8 cellular contexts compared by ENCODE assay signal in the genomic region with DNA sequence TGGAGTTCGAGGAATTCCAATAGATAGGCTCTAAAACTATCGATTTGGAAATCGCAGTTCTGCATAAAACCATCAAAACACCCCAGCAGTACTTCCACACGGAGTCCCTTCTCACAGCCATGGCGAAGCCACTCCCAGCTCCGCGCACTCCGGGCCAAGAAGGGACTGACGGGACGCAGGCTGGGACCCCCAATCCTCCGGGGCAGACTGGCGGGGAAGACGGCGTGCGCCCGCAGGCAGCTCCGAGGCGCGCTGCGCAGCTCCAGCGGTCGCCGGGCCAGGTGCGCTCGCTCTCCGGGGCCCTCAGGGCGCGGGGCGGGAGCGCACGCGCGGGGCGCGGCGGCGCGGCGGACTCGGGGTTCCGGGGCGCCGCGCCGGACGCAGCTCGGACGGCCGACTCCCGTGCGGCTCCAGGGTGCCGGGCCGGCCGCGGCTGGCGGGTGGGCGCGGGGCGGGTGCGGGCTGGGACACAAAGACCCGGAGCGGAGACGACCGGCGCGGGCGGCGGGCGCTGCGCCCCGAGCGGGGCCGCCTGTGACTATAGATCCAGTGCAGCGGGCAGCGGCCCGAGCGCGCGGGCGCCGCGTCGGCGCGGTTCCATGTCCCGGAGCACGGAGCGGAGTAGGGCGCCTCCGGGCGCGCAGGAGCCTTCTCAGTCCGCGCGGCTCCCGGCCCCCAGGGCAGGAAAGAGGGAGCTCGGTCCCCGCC. TPM values are rescaled to one million over a fixed set of nuclear protein-coding genes. Genes with fewer than 3 reads are reported as not detected.
DNase-seq lines count a peak whose midpoint lies in the region; ATAC-seq and TF ChIP-seq lines count a peak whose summit lies in the region.

No MANE protein-coding gene starts in this region.

- H4K20me1 ChIP-seq in IMR-90 (ENCODE audit: insufficient read depth, low read length), result no peaks in the 10 kb centered on the region; the same call in none of the 2 replicates

- H3K18ac ChIP-seq in IMR-90 (ENCODE audit: low read depth, low read length) (no peak overlapping the region), trophoblast cell (ENCODE audit: low read length) (peak overlapping the region; percentile 67)

- POLR2A ChIA-PET in IMR-90 (lab: Charles Lee; ENCODE audit: unreplicated experiment), result interaction anchor here (0.5 to 0.6 kb wide), 3 partner anchors 14 to 1293 kb away, joined by 3 to 4 read pairs (median 3); no protein-coding TSS in a partner anchor

- no peak overlapping the region for H4K12ac ChIP-seq in trophoblast cell (ENCODE audit: low read depth, low read length)

- H3K79me1 ChIP-seq in IMR-90 (ENCODE audit: low read depth in 1 of 2, low read length in 2 of 2) (peaks cover 12 to 19% of the 10 kb centered on the region in 2 experiments; a peak in 3 of 4 replicates), trophoblast cell (ENCODE audit: low read length) (peaks cover 19% of the 10 kb centered on the region)

- H3K4ac ChIP-seq in IMR-90 (ENCODE audit: low read depth, low read length) (no peak overlapping the region), trophoblast cell (ENCODE audit: low read depth, low read length) (peak overlapping the region; percentile 84)

- H2AFZ ChIP-seq in IMR-90 (replicated peaks; ENCODE audit: low read length, poor library complexity), result peak overlapping the region; percentile 90
- peak overlapping the region; percentile 43 for H2AFZ ChIP-seq in trophoblast cell (ENCODE audit: insufficient read depth, low read length, poor library complexity)

- peaks cover 22% of the 10 kb centered on the region for H3K79me2 ChIP-seq in trophoblast cell (ENCODE audit: control insufficient read depth, insufficient read depth, low read length, poor library complexity)

- TF ChIP-seq CTCF in GM12875 (IDR thresholded peaks at IDR 0.05; ENCODE audit: borderline replicate concordance, insufficient read depth, low read depth, low read length) (no peak), IMR-90 (conservative IDR thresholded peaks at IDR 0.05; ENCODE audit: low read depth, low read length) (no peak)

- H3K14ac ChIP-seq in IMR-90 (replicated peaks; ENCODE audit: low read depth, low read length), result no peak overlapping the region
- H3K14ac ChIP-seq in trophoblast cell (ENCODE audit: low read length), result peak overlapping the region; percentile 77

- no peak for TF ChIP-seq RAD21 in IMR-90 (IDR thresholded peaks at IDR 0.05; ENCODE audit: low read length)

- no TSS peak for BruUV-seq in IMR-90 (replicated peaks; lab: Mats Ljungman, UMichigan)

- ATAC-seq in GM21717 (IDR thresholded peaks at IDR 0.05; ENCODE audit: unreplicated experiment), result peak; percentile 22
- peak; percentile 21 for ATAC-seq in IMR-90 (ENCODE audit: low read depth)

- no peak overlapping the region for H4K5ac ChIP-seq in IMR-90 (ENCODE audit: low read depth, low read length)

- H4K91ac ChIP-seq in IMR-90 (ENCODE audit: insufficient read depth, low read depth, low read length) (no peak overlapping the region), trophoblast cell (ENCODE audit: low read depth, low read length) (peak overlapping the region; percentile 15)

- H3K23ac ChIP-seq in IMR-90 (ENCODE audit: low read depth, low read length) (no peak overlapping the region), trophoblast cell (ENCODE audit: low read length) (no peak overlapping the region)

- DNase-seq in IMR-90 (peak; percentile 16), activated gamma-delta T cell (lab: John Stamatoyannopoulos, UW) (peak; percentile 36), head of caudate nucleus (peak in 27 of 42 donors; percentile 25 to 69 (median 47)), trophoblast cell (peak in 1 of 2 donors; percentile 27), NCI-H82 (lab: John Stamatoyannopoulos, UW) (no peak), middle frontal gyrus (ENCODE audit: extremely low spot score, low spot score) (no peak)

- H2AK9ac ChIP-seq in IMR-90 (replicated peaks; ENCODE audit: low read depth, low read length, poor library complexity), result no peak overlapping the region

- H4K8ac ChIP-seq in IMR-90 (ENCODE audit: low read depth in 2 of 2, low read length in 2 of 2), result no peak overlapping the region
- peak overlapping the region; percentile 68 for H4K8ac ChIP-seq in trophoblast cell (ENCODE audit: low read depth, low read length)

- H2BK5ac ChIP-seq in IMR-90 (ENCODE audit: low read depth, low read length, poor library complexity, severe bottlenecking) (no peak overlapping the region), trophoblast cell (ENCODE audit: low read depth, low read length, poor library complexity) (peak overlapping the region; percentile 68)

- no peaks in the 10 kb centered on the region for H3K9me1 ChIP-seq in IMR-90 (ENCODE audit: insufficient read depth, low read length)

- peaks cover 5% of the 10 kb centered on the region; the same call in 1 of the 2 replicates for H3K4me1 ChIP-seq in IMR-90 (ENCODE audit: control insufficient read depth, insufficient read depth, low read length)
- peaks cover 8 to 14% of the 10 kb centered on the region in 2 experiments for H3K4me1 ChIP-seq in trophoblast cell (ENCODE audit: control insufficient read depth in 1 of 2, insufficient read depth in 2 of 2, low read length in 2 of 2)

- H2BK120ac ChIP-seq in IMR-90 (ENCODE audit: low read depth, low read length), result no peak overlapping the region
- no peak overlapping the region for H2BK120ac ChIP-seq in trophoblast cell (ENCODE audit: insufficient read depth, low read length, poor library complexity)

- H3K36me3 ChIP-seq in IMR-90 (ENCODE audit: control insufficient read depth, insufficient read depth, low read length), result no peaks in the 10 kb centered on the region
- no peaks in the 10 kb centered on the region for H3K36me3 ChIP-seq in trophoblast cell (ENCODE audit: control insufficient read depth in 1 of 2, insufficient read depth in 2 of 2, low read length in 2 of 2)

- H3K9ac ChIP-seq in IMR-90 (ENCODE audit: low read depth, low read length) (peak overlapping the region; percentile 52), trophoblast cell (ENCODE audit: low read length) (peak overlapping the region; percentile 87)

- no peak overlapping the region for H2BK15ac ChIP-seq in IMR-90 (ENCODE audit: low read depth, low read length)

- CTCF ChIA-PET in IMR-90 (lab: Yijun Ruan, JAX), result interaction anchor here (0.9 kb wide), 1 partner anchor 450 kb away, joined by 3 read pairs; no protein-coding TSS in a partner anchor

- intact Hi-C loops in IMR-90 (cut with micrococcal nuclease) (loop anchor here (1.0 to 10.0 kb wide), 6 partner anchors 384 to 1398 kb away; no protein-coding TSS in a partner anchor), head of caudate nucleus (cut with DNase I) (loop anchor here (5.0 to 10.0 kb wide), 3 partner anchors 380 to 1120 kb away; no protein-coding TSS in a partner anchor)

- H2BK20ac ChIP-seq in IMR-90 (ENCODE audit: low read depth, low read length), result no peak overlapping the region

- no peak overlapping the region for H2BK12ac ChIP-seq in trophoblast cell (ENCODE audit: low read length)

- 0% methylated on average over 44 of the region's 98 CpGs; no CpG with 5 or more reads in 1 of the 2 experiments for WGBS in IMR-90 (ENCODE audit: extremely low coverage in 2 of 2, insufficient read length in 1 of 2), 2 experiments
- no CpG with 5 or more reads among the region's 98 CpGs for WGBS in trophoblast cell (ENCODE audit: extremely low coverage, insufficient coverage, insufficient read length)

- H2AK5ac ChIP-seq in IMR-90 (ENCODE audit: low read depth, low read length) (no peak overlapping the region), trophoblast cell (ENCODE audit: low read length) (no peak overlapping the region)

- H3K27me3 ChIP-seq in IMR-90 (ENCODE audit: control insufficient read depth, insufficient read depth, low read length), result no peaks in the 10 kb centered on the region
- H3K27me3 ChIP-seq in trophoblast cell (ENCODE audit: insufficient read depth, low read length), result no peaks in the 10 kb centered on the region

- in situ Hi-C loops in IMR-90 (cut with MboI; ENCODE audit: low sequenced_read_pairs), result loop anchor here (10.0 to 25.0 kb wide), 4 partner anchors 1098 to 1960 kb away; no protein-coding TSS in a partner anchor

- no peak overlapping the region for H3K56ac ChIP-seq in IMR-90 (ENCODE audit: extremely low read depth, insufficient read depth, low read length)

- peak overlapping the region; percentile 90 for H3K4me2 ChIP-seq in IMR-90 (ENCODE audit: low read depth, low read length)
- H3K4me2 ChIP-seq in trophoblast cell (ENCODE audit: low read length), result peak overlapping the region; percentile 49

- H3K27ac ChIP-seq in IMR-90 (ENCODE audit: insufficient read depth, low read length) (no peak overlapping the region; the same call in 1 of the 2 replicates), trophoblast cell (ENCODE audit: low read depth, low read length) (peak overlapping the region; percentile 64)

- dilution Hi-C loops in IMR-90 (cut with HindIII; ENCODE audit: low sequenced_read_pairs, unreplicated experiment), result no loop called here

- TF ChIP-seq POLR2A in IMR-90 (IDR thresholded peaks at IDR 0.05; ENCODE audit: low read depth, low read length), result no peak

- H3K4me3 ChIP-seq in GM12875 (ENCODE audit: low read depth, low read length) (peak overlapping the region; percentile 52), IMR-90 (ENCODE audit: insufficient read depth, low read depth, low read length) (peak overlapping the region; percentile 82), trophoblast cell (ENCODE audit: low read depth, low read length) (peak overlapping the region; percentile 92)

- no peaks in the 10 kb centered on the region for H3K9me3 ChIP-seq in IMR-90 (ENCODE audit: control insufficient read depth, insufficient read depth, low read length)
- H3K9me3 ChIP-seq in trophoblast cell (ENCODE audit: insufficient read depth, low read depth, low read length), result no peaks in the 10 kb centered on the region

TF ChIP-seq in IMR-90, 13 proteins besides CTCF, POLR2A, EP300 and RAD21:
- no peak for TF ChIP-seq NFE2L2 (IDR thresholded peaks at IDR 0.05; ENCODE audit: low read depth, low read length)
- TF ChIP-seq MXI1 (IDR thresholded peaks at IDR 0.05; ENCODE audit: borderline replicate concordance, low read depth, low read length), result no peak; the same call in 1 of the 2 replicates
- TF ChIP-seq MAFK (IDR thresholded peaks at IDR 0.05; ENCODE audit: low read depth, low read length), result no peak
TF ChIP-seq in IMR-90: peak in this region for 0.

RNA-seq across cellular contexts. Expression of a gene that starts 0.5 kb away (rescaled TPM):
- total RNA-seq in IMR-90 (2012; rRNA removed), result 5.4 and 6.9 TPM in 2 replicates
- 5.9 and 6.0 TPM in 2 replicates for polyA plus RNA-seq in IMR-90 (2012; rRNA removed)
- 3.7 and 4.0 TPM in 2 replicates for polyA plus RNA-seq in IMR-90 (2012; cell fraction: cytosol; rRNA removed)
- 4.0 and 5.2 TPM in 2 replicates for polyA plus RNA-seq in IMR-90 (2012; cell fraction: nucleus; rRNA removed; ENCODE audit: low replicate concordance)
- 67.0 and 70.6 TPM in 2 replicates for polyA plus RNA-seq in trophoblast cell (2013)

RNA-seq across cellular contexts. Expression of a gene that starts 32.9 kb away (rescaled TPM):
- total RNA-seq in IMR-90 (2012; rRNA removed), result 11.1 and 28.1 TPM in 2 replicates
- 50.0 and 51.4 TPM in 2 replicates for polyA plus RNA-seq in IMR-90 (2012; rRNA removed)
- 10.8 and 11.3 TPM in 2 replicates for polyA plus RNA-seq in IMR-90 (2012; cell fraction: cytosol; rRNA removed)
- 142 and 399 TPM in 2 replicates for polyA plus RNA-seq in IMR-90 (2012; cell fraction: nucleus; rRNA removed; ENCODE audit: low replicate concordance)
- polyA plus RNA-seq in trophoblast cell (2013), result 92.8 and 95.6 TPM in 2 replicates

Comparison
In these comparisons a context has a peak if more than half of its experiments do, and no peak if none do; other contexts are left out.
1. DNase-seq: peak in IMR-90 (single experiment), activated gamma-delta T cell (single experiment) and head of caudate nucleus (27 of 42); none in NCI-H82 (single experiment) and middle frontal gyrus (single experiment).
2. Peak in every context shown above with its lines, with median percentiles within 50 percentile points of each other: H3K4me3 ChIP-seq.